1 cellular context compared by ENCODE assay signal in the genomic region with DNA sequence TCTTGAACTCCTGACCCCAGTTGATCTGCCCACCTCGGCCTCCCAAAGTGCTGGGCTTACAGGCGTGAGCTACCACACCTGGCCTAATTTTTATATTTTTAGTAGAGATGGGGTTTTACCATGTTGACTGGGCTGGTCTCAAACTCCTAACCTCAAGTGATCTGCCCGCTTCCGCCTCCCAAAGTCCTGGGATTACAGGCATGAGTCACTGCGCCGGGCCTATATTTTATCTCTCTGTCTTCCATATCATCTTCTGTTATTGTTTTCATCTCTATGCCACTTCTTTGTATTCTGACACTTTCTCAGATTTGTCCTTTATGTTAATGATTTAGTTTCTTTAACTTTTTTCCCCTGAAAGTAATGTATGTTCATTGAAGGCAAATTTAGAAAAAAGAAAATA.
A peak's percentile ranks its signal among the peaks of the same experiment; 100 is the strongest.
TF ChIP-seq lines count a peak whose summit lies in the region.

No MANE protein-coding gene starts in this region.

TF ChIP-seq in K562, 482 proteins besides CTCF, POLR2A, EP300 and RAD21:
- TF ChIP-seq ZNF121 (CRISPR knock-in tag; conservative IDR thresholded peaks at IDR 0.05) = peak; percentile 44; the same call in 1 of the 2 replicates
- 0 out of 2 replicates have a peak, but pooled peaks have one; percentile 19 for TF ChIP-seq ARID1B (IDR thresholded peaks at IDR 0.05)
- no peak for TF ChIP-seq ZNF778 (CRISPR knock-in tag; IDR thresholded peaks at IDR 0.05)
- TF ChIP-seq, protein P1, sequence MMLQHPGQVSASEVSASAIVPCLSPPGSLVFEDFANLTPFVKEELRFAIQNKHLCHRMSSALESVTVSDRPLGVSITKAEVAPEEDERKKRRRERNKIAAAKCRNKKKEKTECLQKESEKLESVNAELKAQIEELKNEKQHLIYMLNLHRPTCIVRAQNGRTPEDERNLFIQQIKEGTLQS (IDR thresholded peaks at IDR 0.05) = peak; percentile 52; the same call in 1 of the 2 replicates
- TF ChIP-seq, protein P1 (CRISPR knock-in tag; conservative IDR thresholded peaks at IDR 0.05) = no peak
- no peak for TF ChIP-seq ETV6 (IDR thresholded peaks at IDR 0.05; ENCODE audit: borderline replicate concordance in 1 of 2, low read depth in 2 of 2, low read length in 1 of 2)
- 0 out of 2 replicates have a peak, but pooled peaks have one; percentile 26 for TF ChIP-seq ETV6 (CRISPR knock-in tag; IDR thresholded peaks at IDR 0.05; ENCODE audit: borderline replicate concordance)
- TF ChIP-seq MXI1 (IDR thresholded peaks at IDR 0.05; ENCODE audit: low read depth, low read length) = no peak
- peak; percentile 28; the same call in 1 of the 2 replicates for TF ChIP-seq DPF2 (IDR thresholded peaks at IDR 0.05)
- TF ChIP-seq MEF2A (IDR thresholded peaks at IDR 0.05; ENCODE audit: control insufficient read depth, low read depth, low read length) = no peak
- TF ChIP-seq YY1 (IDR thresholded peaks at IDR 0.05; ENCODE audit: borderline replicate concordance in 1 of 3, control insufficient read depth in 1 of 3, extremely low read depth in 1 of 3, insufficient read depth in 3 of 3, insufficient read length in 1 of 3, insufficient replicate concordance in 2 of 3, low read depth in 1 of 3, low read length in 2 of 3) = no peak
- no peak for TF ChIP-seq ZNF445 (CRISPR knock-in tag; IDR thresholded peaks at IDR 0.05; ENCODE audit: low read depth)
- TF ChIP-seq FOSL1 (tag; conservative IDR thresholded peaks at IDR 0.05) = peak; percentile 92
- peak; percentile 73 for TF ChIP-seq JUND (IDR thresholded peaks at IDR 0.05; ENCODE audit: borderline replicate concordance, low read depth, low read length)
- no peak; the same call in 2 of the 3 replicates for TF ChIP-seq JUND (tag; IDR thresholded peaks at IDR 0.05; ENCODE audit: borderline replicate concordance, low read depth, low read length)
